Comparison of ENCODE assay signal across 1 cellular context in the genomic region with DNA sequence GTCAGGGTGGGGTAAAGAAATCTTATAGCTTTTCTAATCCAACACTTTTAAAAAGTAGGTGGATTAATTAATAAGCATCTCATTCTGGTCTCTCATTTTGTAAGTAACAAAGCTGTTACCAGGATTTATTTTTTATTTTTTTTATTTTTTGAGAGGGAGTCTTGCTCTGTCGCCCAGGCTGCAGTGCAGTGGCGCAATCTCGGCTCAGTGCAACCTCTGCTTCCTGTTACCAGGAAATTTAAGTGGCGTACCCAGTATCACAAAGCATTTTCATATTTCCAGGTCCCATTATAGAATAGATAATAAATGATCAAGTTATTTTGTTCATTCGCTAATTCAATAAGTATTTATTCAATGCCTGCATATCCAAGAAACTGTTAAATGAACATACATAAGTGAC.
TF ChIP-seq lines count a peak whose summit lies in the region.

No MANE protein-coding gene starts in this region.

TF ChIP-seq in K562, 482 proteins besides CTCF, POLR2A, EP300 and RAD21:
- TF ChIP-seq CEBPB (tag; IDR thresholded peaks at IDR 0.05) = peak; percentile 31; the same call in 1 of the 2 replicates
- TF ChIP-seq TRIM28 (IDR thresholded peaks at IDR 0.05) = no peak
